10 cellular contexts compared by ENCODE assay signal in genomic region chr14:52741865-52742264, GRCh38. TPM values are rescaled to one million over a fixed set of nuclear protein-coding genes. Genes with fewer than 3 reads are reported as not detected.
DNase-seq lines count a peak whose midpoint lies in the region; ATAC-seq and TF ChIP-seq lines count a peak whose summit lies in the region.
"Had no signal": no experiment of that assay in that cellular context is flagged by ENCODE, and none has a peak within 500 bp of the region (broad histone marks: within the 10 kb centered on the region; RNA-seq: fewer than 3 reads in every experiment).

No MANE protein-coding gene starts in this region.

- H3K4me3 Mint-ChIP-seq in CD4-positive, CD25-positive, alpha-beta regulatory T cell, result peak overlapping the region; percentile 77 to 92 (median 84)

- peaks cover 0 to 1% (median 0%) of the 10 kb centered on the region in 7 donors for H3K9me3 Mint-ChIP-seq in CD4-positive, CD25-positive, alpha-beta regulatory T cell

- H3K27me3 Mint-ChIP-seq in CD4-positive, CD25-positive, alpha-beta regulatory T cell, result no peaks in the 10 kb centered on the region

- TF ChIP-seq POLR2A in right lobe of liver (IDR thresholded peaks at IDR 0.05), result no peak
- TF ChIP-seq POLR2A in testis (IDR thresholded peaks at IDR 0.05), result no peak

- H3K27me3 ChIP-seq in CD4-positive, CD25-positive, alpha-beta regulatory T cell (ENCODE audit: control insufficient read depth, insufficient read depth, low read length), result no peaks in the 10 kb centered on the region
- H3K27me3 ChIP-seq in right lobe of liver (no peaks in the 10 kb centered on the region), testis (no peaks in the 10 kb centered on the region)
- H3K27me3 ChIP-seq: MG63 had no signal

- peak overlapping the region; percentile 94 to 99 (median 98) for H3K27ac Mint-ChIP-seq in CD4-positive, CD25-positive, alpha-beta regulatory T cell

- intact Hi-C loops in right lobe of liver (cut with DNase I), result no loop called here
- intact Hi-C loops in testis (cut with DNase I; ENCODE audit: low total_unique reads), result no loop called here

- H3K36me3 Mint-ChIP-seq in CD4-positive, CD25-positive, alpha-beta regulatory T cell, result peaks cover 30% of the 10 kb centered on the region

- no peaks in the 10 kb centered on the region for H3K9me3 ChIP-seq in CD4-positive, CD25-positive, alpha-beta regulatory T cell (ENCODE audit: control insufficient read depth in 2 of 2, low read length in 2 of 2)
- H3K9me3 ChIP-seq in right lobe of liver (no peaks in the 10 kb centered on the region), testis (no peaks in the 10 kb centered on the region)
- H3K9me3 ChIP-seq: MG63 had no signal

- H3K4me3 ChIP-seq in CD4-positive, CD25-positive, alpha-beta regulatory T cell (ENCODE audit: low read depth, low read length), result peak overlapping the region; percentile 88
- H3K4me3 ChIP-seq in right lobe of liver, result no peak overlapping the region
- no peak overlapping the region for H3K4me3 ChIP-seq in testis
- H3K4me3 ChIP-seq: MG63 had no signal

- H3K4me1 Mint-ChIP-seq in CD4-positive, CD25-positive, alpha-beta regulatory T cell, result peaks cover 50 to 95% (median 68%) of the 10 kb centered on the region in 4 donors

- H3K4me1 ChIP-seq in CD4-positive, CD25-positive, alpha-beta regulatory T cell (ENCODE audit: control insufficient read depth, insufficient read depth, low read length, poor library complexity, severe bottlenecking), result peaks cover 86% of the 10 kb centered on the region
- H3K4me1 ChIP-seq in right lobe of liver (peaks cover 0 to 22% (median 0%) of the 10 kb centered on the region in 4 donors), testis (no peaks in the 10 kb centered on the region)

- ATAC-seq in CD4-positive, CD25-positive, alpha-beta regulatory T cell (ENCODE audit: low read depth in 2 of 2), result peak; percentile 54 to 56
- ATAC-seq in GM19043 (IDR thresholded peaks at IDR 0.05; ENCODE audit: low read depth, unreplicated experiment), result peak; percentile 27
- ATAC-seq in right lobe of liver, result no peak
- no peak for ATAC-seq in GM19035 (IDR thresholded peaks at IDR 0.05; ENCODE audit: unreplicated experiment)
- no peak for ATAC-seq in GM21528 (IDR thresholded peaks at IDR 0.05; ENCODE audit: low FRiP score, unreplicated experiment)
- ATAC-seq in HG02938 (IDR thresholded peaks at IDR 0.05; ENCODE audit: unreplicated experiment), result no peak

- TF ChIP-seq CTCF in right lobe of liver (IDR thresholded peaks at IDR 0.05) (no peak), testis (IDR thresholded peaks at IDR 0.05) (no peak)

- peaks cover 26% of the 10 kb centered on the region for H3K36me3 ChIP-seq in CD4-positive, CD25-positive, alpha-beta regulatory T cell (ENCODE audit: control insufficient read depth, insufficient read depth, low read length)
- H3K36me3 ChIP-seq in right lobe of liver, result peaks cover 0 to 14% (median 2%) of the 10 kb centered on the region in 4 donors
- H3K36me3 ChIP-seq in testis (ENCODE audit: low read depth, missing control alignments), result no peaks in the 10 kb centered on the region

- H3K27ac ChIP-seq in CD4-positive, CD25-positive, alpha-beta regulatory T cell (ENCODE audit: insufficient read depth, low read length, poor library complexity, severe bottlenecking), result peak overlapping the region; percentile 87
- H3K27ac ChIP-seq in right lobe of liver (peak overlapping the region; percentile 20 to 44 (median 42)), testis (peak overlapping the region in 1 of 2 donors; percentile 18)

- peak in 2 of 3 donors; percentile 56 to 77 for DNase-seq in CD4-positive, CD25-positive, alpha-beta regulatory T cell
- peak; percentile 15 for DNase-seq in NAMALWA (ENCODE audit: low spot score)
- DNase-seq in right lobe of liver, result no peak
- no peak for DNase-seq in testis
- DNase-seq: DMS79 treated with DMSO at 0.1 percent for 48 hours, MG63 had no signal

RNA-seq across cellular contexts. Expression of gene STYX, which starts 11.9 kb away (rescaled TPM):
- 34.0 TPM for total RNA-seq in CD4-positive, CD25-positive, alpha-beta regulatory T cell
- 10 to 100 TPM; 33.0 to 45.2 (median 38.0) TPM for polyA plus RNA-seq in CD4-positive, CD25-positive, alpha-beta regulatory T cell
- total RNA-seq in right lobe of liver (10 to 100 TPM; 10.1 to 18.3 (median 13.1) TPM), testis (10 to 100 TPM; 20.4 to 26.5 TPM)
- 19.5 TPM for polyA plus RNA-seq in testis (ENCODE audit: insufficient read depth, low read depth, low replicate concordance)

RNA-seq across cellular contexts. Expression of gene PSMC6, which starts 34.9 kb away (rescaled TPM):
- 110 TPM for total RNA-seq in CD4-positive, CD25-positive, alpha-beta regulatory T cell
- polyA plus RNA-seq in CD4-positive, CD25-positive, alpha-beta regulatory T cell, result 10 to 100 TPM; 69.7 to 83.0 (median 75.7) TPM
- total RNA-seq in right lobe of liver (10 to 100 TPM; 40.7 to 63.0 (median 51.3) TPM), testis (10 to 100 TPM; 59.0 to 75.9 TPM)
- 45.0 TPM for polyA plus RNA-seq in testis (ENCODE audit: insufficient read depth, low read depth, low replicate concordance)

RNA-seq across cellular contexts. Expression of gene ERO1A, which starts 46.5 kb away (rescaled TPM):
- 72.9 TPM for total RNA-seq in CD4-positive, CD25-positive, alpha-beta regulatory T cell
- 10 to 100 TPM; 48.3 to 71.5 (median 63.4) TPM for polyA plus RNA-seq in CD4-positive, CD25-positive, alpha-beta regulatory T cell
- 100 to 1,000 TPM in 1 of 6 experiments, 10 to 100 TPM in 5; 31.2 to 162 (median 37.9) TPM for total RNA-seq in right lobe of liver
- 10 to 100 TPM; 26.6 to 27.7 TPM for total RNA-seq in testis
- 11.0 TPM for polyA plus RNA-seq in testis (ENCODE audit: insufficient read depth, low read depth, low replicate concordance)

RNA-seq across cellular contexts. Expression of gene GNPNAT1, which starts 49.5 kb away (rescaled TPM):
- 7.9 TPM for total RNA-seq in CD4-positive, CD25-positive, alpha-beta regulatory T cell
- 10 to 100 TPM; 13.7 to 14.2 (median 13.9) TPM for polyA plus RNA-seq in CD4-positive, CD25-positive, alpha-beta regulatory T cell
- 10 to 100 TPM; 31.4 to 47.6 (median 43.2) TPM for total RNA-seq in right lobe of liver
- total RNA-seq in testis, result 10 to 100 TPM; 18.7 to 19.9 TPM
- 37.6 TPM for polyA plus RNA-seq in testis (ENCODE audit: insufficient read depth, low read depth, low replicate concordance)

Comparison
In these comparisons a context has a peak if more than half of its experiments do, and no peak if none do; other contexts are left out.
1. ATAC-seq: peak in CD4-positive, CD25-positive, alpha-beta regulatory T cell (2 of 2) and GM19043 (single experiment); none in right lobe of liver (0 of 4), GM19035 (single experiment), GM21528 (single experiment) and HG02938 (single experiment).
2. DNase-seq: peak in CD4-positive, CD25-positive, alpha-beta regulatory T cell (2 of 3) and NAMALWA (single experiment); none in right lobe of liver (0 of 3) and testis (single experiment).